ENCODE assay signal across 1 cellular context in the genomic region with DNA sequence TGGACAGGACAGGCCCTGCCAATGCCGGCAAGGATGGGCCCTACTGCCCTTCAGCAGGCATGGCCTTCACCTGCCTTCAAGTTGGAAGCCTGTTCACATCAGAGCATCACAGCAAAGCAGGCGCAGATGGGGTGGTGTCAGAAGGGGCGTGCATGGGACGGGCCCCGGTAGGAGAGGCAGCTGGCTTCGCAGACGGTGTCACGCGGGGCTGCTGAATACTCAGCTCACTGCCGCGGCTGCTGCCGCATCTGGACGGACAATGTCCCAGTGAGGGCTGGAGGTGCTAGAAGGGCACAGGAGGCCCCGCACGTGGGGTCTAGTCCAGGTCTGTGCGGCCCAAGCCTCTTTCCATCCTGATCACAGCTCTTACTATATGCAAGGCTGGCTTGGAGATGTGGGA.
TF ChIP-seq lines count a peak whose summit lies in the region.

No MANE protein-coding gene starts in this region.

TF ChIP-seq in GM12878, 131 proteins besides CTCF, POLR2A, EP300 and RAD21:
- TF ChIP-seq, protein P1, sequence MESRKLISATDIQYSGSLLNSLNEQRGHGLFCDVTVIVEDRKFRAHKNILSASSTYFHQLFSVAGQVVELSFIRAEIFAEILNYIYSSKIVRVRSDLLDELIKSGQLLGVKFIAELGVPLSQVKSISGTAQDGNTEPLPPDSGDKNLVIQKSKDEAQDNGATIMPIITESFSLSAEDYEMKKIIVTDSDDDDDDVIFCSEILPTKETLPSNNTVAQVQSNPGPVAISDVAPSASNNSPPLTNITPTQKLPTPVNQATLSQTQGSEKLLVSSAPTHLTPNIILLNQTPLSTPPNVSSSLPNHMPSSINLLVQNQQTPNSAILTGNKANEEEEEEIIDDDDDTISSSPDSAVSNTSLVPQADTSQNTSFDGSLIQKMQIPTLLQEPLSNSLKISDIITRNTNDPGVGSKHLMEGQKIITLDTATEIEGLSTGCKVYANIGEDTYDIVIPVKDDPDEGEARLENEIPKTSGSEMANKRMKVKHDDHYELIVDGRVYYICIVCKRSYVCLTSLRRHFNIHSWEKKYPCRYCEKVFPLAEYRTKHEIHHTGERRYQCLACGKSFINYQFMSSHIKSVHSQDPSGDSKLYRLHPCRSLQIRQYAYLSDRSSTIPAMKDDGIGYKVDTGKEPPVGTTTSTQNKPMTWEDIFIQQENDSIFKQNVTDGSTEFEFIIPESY (IDR thresholded peaks at IDR 0.05) = no peak
- no peak for TF ChIP-seq ATF7 (IDR thresholded peaks at IDR 0.05; ENCODE audit: low read depth)
- no peak for TF ChIP-seq WRNIP1 (IDR thresholded peaks at IDR 0.05; ENCODE audit: borderline replicate concordance, low read depth, low read length)
- TF ChIP-seq, protein P2, sequence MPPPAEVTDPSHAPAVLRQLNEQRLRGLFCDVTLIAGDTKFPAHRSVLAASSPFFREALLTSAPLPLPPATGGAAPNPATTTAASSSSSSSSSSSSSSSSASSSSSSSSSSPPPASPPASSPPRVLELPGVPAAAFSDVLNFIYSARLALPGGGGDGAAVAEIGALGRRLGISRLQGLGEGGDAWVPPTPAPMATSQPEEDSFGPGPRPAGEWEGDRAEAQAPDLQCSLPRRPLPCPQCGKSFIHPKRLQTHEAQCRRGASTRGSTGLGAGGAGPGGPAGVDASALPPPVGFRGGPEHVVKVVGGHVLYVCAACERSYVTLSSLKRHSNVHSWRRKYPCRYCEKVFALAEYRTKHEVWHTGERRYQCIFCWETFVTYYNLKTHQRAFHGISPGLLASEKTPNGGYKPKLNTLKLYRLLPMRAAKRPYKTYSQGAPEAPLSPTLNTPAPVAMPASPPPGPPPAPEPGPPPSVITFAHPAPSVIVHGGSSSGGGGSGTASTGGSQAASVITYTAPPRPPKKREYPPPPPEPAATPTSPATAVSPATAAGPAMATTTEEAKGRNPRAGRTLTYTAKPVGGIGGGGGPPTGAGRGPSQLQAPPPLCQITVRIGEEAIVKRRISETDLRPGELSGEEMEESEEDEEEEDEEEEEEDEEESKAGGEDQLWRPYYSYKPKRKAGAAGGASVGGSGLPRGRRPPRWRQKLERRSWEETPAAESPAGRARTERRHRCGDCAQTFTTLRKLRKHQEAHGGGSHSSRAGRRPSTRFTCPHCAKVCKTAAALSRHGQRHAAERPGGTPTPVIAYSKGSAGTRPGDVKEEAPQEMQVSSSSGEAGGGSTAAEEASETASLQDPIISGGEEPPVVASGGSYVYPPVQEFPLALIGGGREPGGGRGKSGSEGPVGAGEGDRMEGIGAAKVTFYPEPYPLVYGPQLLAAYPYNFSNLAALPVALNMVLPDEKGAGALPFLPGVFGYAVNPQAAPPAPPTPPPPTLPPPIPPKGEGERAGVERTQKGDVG (CRISPR knock-in tag; IDR thresholded peaks at IDR 0.05) = no peak
- TF ChIP-seq SUZ12 (IDR thresholded peaks at IDR 0.05; ENCODE audit: unreplicated experiment) = no peak
- no peak for TF ChIP-seq DPF2 (IDR thresholded peaks at IDR 0.05)
- TF ChIP-seq KDM1A (IDR thresholded peaks at IDR 0.05; ENCODE audit: borderline replicate concordance) = no peak
- TF ChIP-seq NFYA (IDR thresholded peaks at IDR 0.05; ENCODE audit: borderline replicate concordance, low read depth, low read length) = no peak
- TF ChIP-seq, protein P3, sequence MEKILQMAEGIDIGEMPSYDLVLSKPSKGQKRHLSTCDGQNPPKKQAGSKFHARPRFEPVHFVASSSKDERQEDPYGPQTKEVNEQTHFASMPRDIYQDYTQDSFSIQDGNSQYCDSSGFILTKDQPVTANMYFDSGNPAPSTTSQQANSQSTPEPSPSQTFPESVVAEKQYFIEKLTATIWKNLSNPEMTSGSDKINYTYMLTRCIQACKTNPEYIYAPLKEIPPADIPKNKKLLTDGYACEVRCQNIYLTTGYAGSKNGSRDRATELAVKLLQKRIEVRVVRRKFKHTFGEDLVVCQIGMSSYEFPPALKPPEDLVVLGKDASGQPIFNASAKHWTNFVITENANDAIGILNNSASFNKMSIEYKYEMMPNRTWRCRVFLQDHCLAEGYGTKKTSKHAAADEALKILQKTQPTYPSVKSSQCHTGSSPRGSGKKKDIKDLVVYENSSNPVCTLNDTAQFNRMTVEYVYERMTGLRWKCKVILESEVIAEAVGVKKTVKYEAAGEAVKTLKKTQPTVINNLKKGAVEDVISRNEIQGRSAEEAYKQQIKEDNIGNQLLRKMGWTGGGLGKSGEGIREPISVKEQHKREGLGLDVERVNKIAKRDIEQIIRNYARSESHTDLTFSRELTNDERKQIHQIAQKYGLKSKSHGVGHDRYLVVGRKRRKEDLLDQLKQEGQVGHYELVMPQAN (conservative IDR thresholded peaks at IDR 0.05) = no peak
- no peak for TF ChIP-seq NR2C2 (IDR thresholded peaks at IDR 0.05; ENCODE audit: borderline replicate concordance, control insufficient read depth, insufficient read length, low read depth)
- TF ChIP-seq, protein P4, sequence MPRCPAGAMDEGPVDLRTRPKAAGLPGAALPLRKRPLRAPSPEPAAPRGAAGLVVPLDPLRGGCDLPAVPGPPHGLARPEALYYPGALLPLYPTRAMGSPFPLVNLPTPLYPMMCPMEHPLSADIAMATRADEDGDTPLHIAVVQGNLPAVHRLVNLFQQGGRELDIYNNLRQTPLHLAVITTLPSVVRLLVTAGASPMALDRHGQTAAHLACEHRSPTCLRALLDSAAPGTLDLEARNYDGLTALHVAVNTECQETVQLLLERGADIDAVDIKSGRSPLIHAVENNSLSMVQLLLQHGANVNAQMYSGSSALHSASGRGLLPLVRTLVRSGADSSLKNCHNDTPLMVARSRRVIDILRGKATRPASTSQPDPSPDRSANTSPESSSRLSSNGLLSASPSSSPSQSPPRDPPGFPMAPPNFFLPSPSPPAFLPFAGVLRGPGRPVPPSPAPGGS (IDR thresholded peaks at IDR 0.05; ENCODE audit: borderline replicate concordance, insufficient read depth, low read depth, low read length, poor library complexity, severe bottlenecking) = no peak
- TF ChIP-seq TAF1 (IDR thresholded peaks at IDR 0.05; ENCODE audit: borderline replicate concordance, low read depth, low read length) = no peak
- TF ChIP-seq SREBF2 (IDR thresholded peaks at IDR 0.05; ENCODE audit: low read length) = no peak
- TF ChIP-seq SMARCA5 (IDR thresholded peaks at IDR 0.05) = no peak
- no peak for TF ChIP-seq TCF7 (IDR thresholded peaks at IDR 0.05; ENCODE audit: borderline replicate concordance)
- TF ChIP-seq FOXM1 (IDR thresholded peaks at IDR 0.05; ENCODE audit: low read depth, low read length) = no peak
- TF ChIP-seq CBX3 (IDR thresholded peaks at IDR 0.05; ENCODE audit: borderline replicate concordance, low read depth) = no peak
- TF ChIP-seq, protein P5, sequence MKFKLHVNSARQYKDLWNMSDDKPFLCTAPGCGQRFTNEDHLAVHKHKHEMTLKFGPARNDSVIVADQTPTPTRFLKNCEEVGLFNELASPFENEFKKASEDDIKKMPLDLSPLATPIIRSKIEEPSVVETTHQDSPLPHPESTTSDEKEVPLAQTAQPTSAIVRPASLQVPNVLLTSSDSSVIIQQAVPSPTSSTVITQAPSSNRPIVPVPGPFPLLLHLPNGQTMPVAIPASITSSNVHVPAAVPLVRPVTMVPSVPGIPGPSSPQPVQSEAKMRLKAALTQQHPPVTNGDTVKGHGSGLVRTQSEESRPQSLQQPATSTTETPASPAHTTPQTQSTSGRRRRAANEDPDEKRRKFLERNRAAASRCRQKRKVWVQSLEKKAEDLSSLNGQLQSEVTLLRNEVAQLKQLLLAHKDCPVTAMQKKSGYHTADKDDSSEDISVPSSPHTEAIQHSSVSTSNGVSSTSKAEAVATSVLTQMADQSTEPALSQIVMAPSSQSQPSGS (IDR thresholded peaks at IDR 0.05; ENCODE audit: low read length) = no peak
- TF ChIP-seq FOS (IDR thresholded peaks at IDR 0.05; ENCODE audit: borderline replicate concordance, extremely low read depth, insufficient read length) = no peak
